20 cellular contexts compared by ENCODE assay signal in the genomic region with DNA sequence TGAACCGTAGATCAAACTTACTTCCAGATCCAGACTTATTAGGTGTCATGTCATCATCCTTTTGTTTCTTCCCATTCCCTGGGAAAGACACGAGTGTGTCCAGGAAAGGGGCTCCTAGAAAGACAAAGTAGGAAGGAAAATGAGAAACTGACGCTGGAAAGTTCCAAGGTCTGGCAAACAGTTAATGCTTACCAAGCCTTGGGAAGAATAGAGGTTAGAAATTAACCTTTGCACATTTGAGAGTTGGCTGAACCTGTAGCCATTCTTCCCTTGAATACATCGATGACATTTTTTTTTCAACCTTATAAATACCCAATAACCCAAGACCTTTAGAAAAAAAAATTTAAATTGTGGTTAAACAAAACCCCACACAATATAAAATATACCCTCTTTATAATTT.
"Had no signal": no experiment of that assay in that cellular context is flagged by ENCODE, and none has a peak within 500 bp of the region (broad histone marks: within the 10 kb centered on the region; RNA-seq: fewer than 3 reads in every experiment).

No MANE protein-coding gene starts in this region.

- H3K4me3 ChIP-seq: breast epithelium, gastroesophageal sphincter, heart left ventricle, mucosa of descending colon, neural progenitor cell had no signal

- H3K27me3 ChIP-seq: breast epithelium, heart left ventricle, neural progenitor cell had no signal

- H3K36me3 ChIP-seq: breast epithelium, gastroesophageal sphincter, neural progenitor cell had no signal

- H3K9ac ChIP-seq: neural progenitor cell had no signal

- FAIRE-seq: colon had no signal

- H3K9me3 ChIP-seq: breast epithelium, gastroesophageal sphincter, heart left ventricle, mucosa of descending colon had no signal

- H3K4me1 ChIP-seq: breast epithelium, gastroesophageal sphincter, neural progenitor cell had no signal

- H2AFZ ChIP-seq: neural progenitor cell had no signal

- H3K27ac ChIP-seq: breast epithelium, gastroesophageal sphincter, neural progenitor cell had no signal

- H3K4me2 ChIP-seq: neural progenitor cell had no signal

- DNase-seq: activated B cell treated with CpG ODN at 0.5 μM for 24 hours; activated CD4-positive, alpha-beta T cell treated with anti-CD3 and anti-CD28 coated beads for 36 hours; activated CD4-positive, alpha-beta T cell treated with anti-CD3 and anti-CD28 coated beads, Interleukin-2, amount 50 U/mL, for 4 hours; activated CD8-positive, alpha-beta memory T cell treated with anti-CD3 and anti-CD28 coated beads for 24 hours; activated CD8-positive, alpha-beta memory T cell treated with anti-CD3 and anti-CD28 coated beads, Interleukin-2, amount 50 U/mL, for 4 hours; activated naive CD4-positive, alpha-beta T cell treated with Interleukin-2 at 50 U/mL for 16 hours; activated naive CD8-positive, alpha-beta T cell treated with anti-CD3 and anti-CD28 coated beads for 36 hours; activated T-cell treated with anti-CD3 and anti-CD28 coated beads, Interleukin-2, amount 50 U/mL, for 4 hours; effector memory CD4-positive, alpha-beta T cell; heart left ventricle; kidney glomerular epithelial cell; left ventricle myocardium superior; mucosa of descending colon; stimulated activated CD4-positive, alpha-beta T cell treated with anti-CD3 and anti-CD28 coated beads, Interleukin-4, amount 100 ng/mL, for 24 hours; stimulated activated naive CD8-positive, alpha-beta T cell treated with anti-CD3 and anti-CD28 coated beads, Interleukin-15, Interleukin-2, amounts not matched to agents 100 U/mL and 50 U/mL, for 24 hours; T1000 had no signal
